Comparison of ENCODE assay signal across 1 cellular context in genomic region chr16:4306439-4307214, GRCh38.
TF ChIP-seq lines count a peak whose summit lies in the region.

No MANE protein-coding gene starts in this region.

TF ChIP-seq in WTC11, 78 proteins besides CTCF, POLR2A, EP300 and RAD21 (continued from another document):
- TF ChIP-seq AR (CRISPR knock-in tag; IDR thresholded peaks at IDR 0.05) (no peak), NFYB (CRISPR knock-in tag; conservative IDR thresholded peaks at IDR 0.05; ENCODE audit: low read depth) (no peak)
